23 cellular contexts compared by ENCODE assay signal in genomic region chr20:62935204-62935967, GRCh38. TPM values are rescaled to one million over a fixed set of nuclear protein-coding genes. Genes with fewer than 3 reads are reported as not detected.
DNase-seq lines count a peak whose midpoint lies in the region; ATAC-seq and TF ChIP-seq lines count a peak whose summit lies in the region.
"Had no signal": no experiment of that assay in that cellular context is flagged by ENCODE, and none has a peak within 500 bp of the region (broad histone marks: within the 10 kb centered on the region; RNA-seq: fewer than 3 reads in every experiment).

No MANE protein-coding gene starts in this region.

- H3K79me1 ChIP-seq in mesenchymal stem cell (replicated peaks; ENCODE audit: low read length, poor library complexity, severe bottlenecking), result peaks cover 2% of the 10 kb centered on the region

- no peak overlapping the region for H4K8ac ChIP-seq in mesenchymal stem cell (ENCODE audit: low read length)

- H3K4me3 ChIP-seq in BLaER1, result 0 out of 2 replicates have a peak overlapping the region, but pooled peaks have one; percentile 96
- peak overlapping the region; percentile 90 for H3K4me3 ChIP-seq in HUES48 (ENCODE audit: low read depth, low read length)
- H3K4me3 ChIP-seq in WERI-Rb-1 (ENCODE audit: low read depth, low read length), result no peak overlapping the region
- peak overlapping the region in 1 of 2 experiments; percentile 86 for H3K4me3 ChIP-seq in mesenchymal stem cell (ENCODE audit: insufficient read depth in 1 of 2, low read depth in 1 of 2, low read length in 2 of 2)
- no peak overlapping the region; the same call in 1 of the 2 replicates for H3K4me3 ChIP-seq in MG63
- no peak overlapping the region for H3K4me3 ChIP-seq in CD8-positive, alpha-beta memory T cell (ENCODE audit: low read length)
- H3K4me3 ChIP-seq: body of pancreas, uterus had no signal

- H3K36me3 Mint-ChIP-seq in CD8-positive, alpha-beta memory T cell, result peaks cover 0 to 27% (median 0%) of the 10 kb centered on the region in 3 donors
- H3K36me3 Mint-ChIP-seq: naive B cell had no signal

- peak overlapping the region; percentile 99; the same call in 1 of the 2 replicates for H3K9ac ChIP-seq in BLaER1
- H3K9ac ChIP-seq in HUES48 (ENCODE audit: low read depth, low read length), result no peak overlapping the region
- H3K9ac ChIP-seq in mesenchymal stem cell (ENCODE audit: low read length), result peak overlapping the region; percentile 2
- H3K9ac ChIP-seq: parathyroid adenoma had no signal

- TF ChIP-seq CTCF in WERI-Rb-1 (IDR thresholded peaks at IDR 0.05; ENCODE audit: low read depth, low read length), result no peak

- no peak overlapping the region for H3K23ac ChIP-seq in mesenchymal stem cell (ENCODE audit: low read length in 2 of 2)

- H3K9me3 ChIP-seq in BLaER1 (no peaks in the 10 kb centered on the region), HUES48 (ENCODE audit: control insufficient read depth, insufficient read depth, low read length) (no peaks in the 10 kb centered on the region), WERI-Rb-1 (ENCODE audit: severe bottlenecking) (no peaks in the 10 kb centered on the region), mesenchymal stem cell (ENCODE audit: control insufficient read depth, low read length) (no peaks in the 10 kb centered on the region), MG63 (no peaks in the 10 kb centered on the region)
- no peaks in the 10 kb centered on the region for H3K9me3 ChIP-seq in CD8-positive, alpha-beta memory T cell (ENCODE audit: low read length)
- H3K9me3 ChIP-seq: body of pancreas, Caco-2, uterus had no signal

- peak overlapping the region; percentile 88 for H3K4me2 ChIP-seq in BLaER1
- H3K4me2 ChIP-seq in mesenchymal stem cell (ENCODE audit: low read length, poor library complexity, severe bottlenecking), result no peak overlapping the region

- H3K4me1 Mint-ChIP-seq in CD8-positive, alpha-beta memory T cell, result peaks cover 26 to 33% (median 31%) of the 10 kb centered on the region in 3 donors

- H3K36me3 ChIP-seq in BLaER1 (peaks cover 50% of the 10 kb centered on the region), HUES48 (ENCODE audit: control insufficient read depth, insufficient read depth, low read length) (peaks cover 39% of the 10 kb centered on the region), WERI-Rb-1 (peaks cover 56% of the 10 kb centered on the region), mesenchymal stem cell (ENCODE audit: control insufficient read depth in 1 of 2, insufficient read depth in 2 of 2, low read depth in 1 of 2, low read length in 2 of 2) (peaks cover 26 to 27% of the 10 kb centered on the region in 2 experiments), MG63 (peaks cover 61% of the 10 kb centered on the region)
- peaks cover 8% of the 10 kb centered on the region for H3K36me3 ChIP-seq in CD8-positive, alpha-beta memory T cell (ENCODE audit: insufficient read depth, low read length)
- H3K36me3 ChIP-seq: uterus had no signal

- no peak overlapping the region for H2BK120ac ChIP-seq in mesenchymal stem cell (ENCODE audit: low read depth, low read length)

- H2BK12ac ChIP-seq in mesenchymal stem cell (ENCODE audit: low read length in 2 of 2), result no peak overlapping the region

- no peak overlapping the region for H4K91ac ChIP-seq in mesenchymal stem cell (ENCODE audit: low read length)

- no peaks in the 10 kb centered on the region for H3K27me3 Mint-ChIP-seq in CD8-positive, alpha-beta memory T cell
- H3K27me3 Mint-ChIP-seq: activated naive CD4-positive, alpha-beta T cell treated with anti-CD3 and anti-CD28 coated beads, Interleukin-2, amount 10 ng/mL, durations not matched to agents 7 days and 5 days; naive B cell had no signal

- POLR2A ChIA-PET in CD8-positive, alpha-beta memory T cell (lab: Charles Lee), result interaction anchor here (1.0 to 1.9 kb wide), 3 partner anchors 9 to 17 kb away, joined by 3 to 11 read pairs (median 5); no protein-coding TSS in a partner anchor

- no peak overlapping the region for H2AFZ ChIP-seq in mesenchymal stem cell (ENCODE audit: low read depth, low read length)
- H2AFZ ChIP-seq: parathyroid adenoma had no signal

- H3K9me3 Mint-ChIP-seq in CD8-positive, alpha-beta memory T cell, result no peaks in the 10 kb centered on the region
- H3K9me3 Mint-ChIP-seq: activated naive CD4-positive, alpha-beta T cell treated with anti-CD3 and anti-CD28 coated beads, Interleukin-2, amount 10 ng/mL, durations not matched to agents 7 days and 5 days; activated T-cell treated with anti-CD3 and anti-CD28 coated beads, Interleukin-2, amount 50 U/mL, for 4 hours; naive B cell had no signal

- H3K27ac Mint-ChIP-seq in CD8-positive, alpha-beta memory T cell, result no peak overlapping the region
- H3K27ac Mint-ChIP-seq: activated naive CD4-positive, alpha-beta T cell treated with anti-CD3 and anti-CD28 coated beads, Interleukin-2, amount 10 ng/mL, durations not matched to agents 7 days and 5 days had no signal

- no peak overlapping the region for H3K4ac ChIP-seq in mesenchymal stem cell (ENCODE audit: low read depth in 1 of 2, low read length in 2 of 2)

- no peak overlapping the region for H3K4me3 Mint-ChIP-seq in CD8-positive, alpha-beta memory T cell
- H3K4me3 Mint-ChIP-seq: activated T-cell treated with anti-CD3 and anti-CD28 coated beads, Interleukin-2, amount 50 U/mL, for 4 hours; naive B cell had no signal

- peaks cover 87% of the 10 kb centered on the region for H4K20me1 ChIP-seq in BLaER1

- CTCF ChIA-PET in CD8-positive, alpha-beta memory T cell (lab: Charles Lee), result interaction anchor here (1.5 to 4.6 kb wide), 5 partner anchors 9 to 37 kb away, joined by 4 to 38 read pairs (median 7); partner anchors contain the start of gene DIDO1

- no peaks in the 10 kb centered on the region for H3K27me3 ChIP-seq in BLaER1
- H3K27me3 ChIP-seq in HUES48 (ENCODE audit: control insufficient read depth, insufficient read depth, low read length), result no peaks in the 10 kb centered on the region
- H3K27me3 ChIP-seq in WERI-Rb-1 (ENCODE audit: insufficient read depth, low read depth, severe bottlenecking), result no peaks in the 10 kb centered on the region
- no peaks in the 10 kb centered on the region for H3K27me3 ChIP-seq in mesenchymal stem cell (ENCODE audit: control insufficient read depth in 1 of 2, insufficient read depth in 1 of 2, low read length in 2 of 2)
- H3K27me3 ChIP-seq in MG63, result no peaks in the 10 kb centered on the region
- H3K27me3 ChIP-seq in CD8-positive, alpha-beta memory T cell (ENCODE audit: insufficient read depth, low read length, poor library complexity, severe bottlenecking), result no peaks in the 10 kb centered on the region
- H3K27me3 ChIP-seq: body of pancreas, foreskin keratinocyte, uterus had no signal

- peak; percentile 1 for DNase-seq in WERI-Rb-1
- no peak for DNase-seq in mesenchymal stem cell
- no peak for DNase-seq in left lobe of liver (ENCODE audit: low spot score)
- no peak for DNase-seq in MG63
- DNase-seq in caudate nucleus (lab: John Stamatoyannopoulos, UW), result no peak
- no peak for DNase-seq in CD8-positive, alpha-beta memory T cell
- DNase-seq: activated CD4-positive, alpha-beta T cell treated with anti-CD3 and anti-CD28 coated beads, Interleukin-2, amount 50 U/mL, for 48 hours; activated naive CD4-positive, alpha-beta T cell treated with anti-CD3 and anti-CD28 coated beads, Interleukin-2, amount 10 ng/mL, durations not matched to agents 7 days and 5 days; activated T-cell treated with anti-CD3 and anti-CD28 coated beads, Interleukin-2, amount 50 U/mL, for 4 hours; cortex of kidney; EL; foreskin keratinocyte; naive B cell; NCI-H146; RPMI8226; stimulated activated CD4-positive, alpha-beta T cell treated with anti-CD3 and anti-CD28 coated beads, Interleukin-4, amount 100 ng/mL, for 24 hours; uterus had no signal

- ATAC-seq in left lobe of liver, result no peak
- ATAC-seq: activated T-cell treated with anti-CD3 and anti-CD28 coated beads, Interleukin-2, amount 50 U/mL, for 4 hours; body of pancreas; foreskin keratinocyte had no signal

- H3K18ac ChIP-seq in mesenchymal stem cell (ENCODE audit: low read depth in 1 of 2, low read length in 2 of 2), result no peak overlapping the region

- H2BK15ac ChIP-seq in mesenchymal stem cell (ENCODE audit: low read depth, poor library complexity, severe bottlenecking), result no peak overlapping the region

- H3K27ac ChIP-seq in BLaER1, result 0 out of 2 replicates have a peak overlapping the region, but pooled peaks have one; percentile 20
- H3K27ac ChIP-seq in HUES48 (ENCODE audit: low read depth, low read length), result peak overlapping the region; percentile 36
- H3K27ac ChIP-seq in WERI-Rb-1, result no peak overlapping the region
- no peak overlapping the region for H3K27ac ChIP-seq in mesenchymal stem cell (ENCODE audit: low read length, poor library complexity, severe bottlenecking)
- no peak overlapping the region for H3K27ac ChIP-seq in caudate nucleus (ENCODE audit: low read depth, low read length)
- no peak overlapping the region for H3K27ac ChIP-seq in CD8-positive, alpha-beta memory T cell (ENCODE audit: low read depth, low read length)
- H3K27ac ChIP-seq: body of pancreas, foreskin keratinocyte, parathyroid adenoma, uterus had no signal

- H3K14ac ChIP-seq in mesenchymal stem cell (ENCODE audit: low read length in 2 of 2), result no peak overlapping the region

- WGBS in mesenchymal stem cell, result 95% methylated on average over 12 of the region's 12 CpGs

- H2AK5ac ChIP-seq in mesenchymal stem cell (ENCODE audit: low read length, severe bottlenecking), result no peak overlapping the region

- H3K4me1 ChIP-seq in BLaER1, result peaks cover 79% of the 10 kb centered on the region
- H3K4me1 ChIP-seq in HUES48 (ENCODE audit: control insufficient read depth, insufficient read depth, low read length), result peaks cover 39% of the 10 kb centered on the region
- peaks cover 17% of the 10 kb centered on the region for H3K4me1 ChIP-seq in mesenchymal stem cell (ENCODE audit: control insufficient read depth, insufficient read depth, low read depth, low read length)
- H3K4me1 ChIP-seq in CD8-positive, alpha-beta memory T cell (ENCODE audit: insufficient read depth, low read length), result peaks cover 43% of the 10 kb centered on the region

- no peak overlapping the region for H2BK5ac ChIP-seq in mesenchymal stem cell (ENCODE audit: low read depth, low read length, poor library complexity, severe bottlenecking)

RNA-seq across cellular contexts. Expression of gene GID8, which starts 2.6 kb away (rescaled TPM):
- polyA plus RNA-seq in mesenchymal stem cell (2013, experiment 1 of 2), result 18.0 TPM
- polyA plus RNA-seq in mesenchymal stem cell (2013, experiment 2 of 2), result 18.3 TPM
- 19.3 TPM for total RNA-seq in left lobe of liver
- 36.6 and 42.1 TPM in 2 replicates for total RNA-seq in MG63 (2014; rRNA removed; shearing (Covaris generic); ENCODE audit: low replicate concordance)
- total RNA-seq in CD8-positive, alpha-beta memory T cell, result 10 to 100 TPM; 44.9 to 45.5 TPM
- 19.0 TPM for polyA plus RNA-seq in CD8-positive, alpha-beta memory T cell

RNA-seq across cellular contexts. Expression of gene DIDO1, which starts 9.1 kb away (rescaled TPM):
- polyA plus RNA-seq in mesenchymal stem cell (2013, experiment 1 of 2), result 19.5 TPM
- polyA plus RNA-seq in mesenchymal stem cell (2013, experiment 2 of 2), result 18.9 TPM
- 22.8 TPM for total RNA-seq in left lobe of liver
- 20.0 and 21.2 TPM in 2 replicates for total RNA-seq in MG63 (2014; rRNA removed; shearing (Covaris generic); ENCODE audit: low replicate concordance)
- total RNA-seq in CD8-positive, alpha-beta memory T cell, result 10 to 100 TPM; 55.3 to 57.3 TPM
- 39.0 TPM for polyA plus RNA-seq in CD8-positive, alpha-beta memory T cell

RNA-seq across cellular contexts. Expression of gene SLC17A9, which starts 17.1 kb away (rescaled TPM):
- 14.8 TPM for polyA plus RNA-seq in mesenchymal stem cell (2013, experiment 1 of 2)
- 13.7 TPM for polyA plus RNA-seq in mesenchymal stem cell (2013, experiment 2 of 2)
- total RNA-seq in left lobe of liver, result 125 TPM
- total RNA-seq in MG63 (2014; rRNA removed; shearing (Covaris generic); ENCODE audit: low replicate concordance), result not detected in 2 replicates
- 10 to 100 TPM; 26.4 to 26.8 TPM for total RNA-seq in CD8-positive, alpha-beta memory T cell
- 1.0 TPM for polyA plus RNA-seq in CD8-positive, alpha-beta memory T cell
- total RNA-seq: LHCN-M2 had no signal

Comparison
In these comparisons a context has a peak if more than half of its experiments do, and no peak if none do; other contexts are left out.
1. H3K27ac ChIP-seq: peak in BLaER1 (single experiment) and HUES48 (single experiment); none in WERI-Rb-1 (single experiment), mesenchymal stem cell (single experiment), caudate nucleus (single experiment) and CD8-positive, alpha-beta memory T cell (single experiment).
2. H3K4me3 ChIP-seq: peak in BLaER1 (single experiment) and HUES48 (single experiment); none in WERI-Rb-1 (single experiment), MG63 (single experiment) and CD8-positive, alpha-beta memory T cell (single experiment).
3. RNA of gene SLC17A9, which starts 17.1 kb away (total RNA-seq): 125 TPM in left lobe of liver (single experiment) and 26.4 to 26.8 TPM in CD8-positive, alpha-beta memory T cell; not detected in MG63; every median in the first group is over 10 times any median in the second.